ENCODE assay signal across 11 cellular contexts in genomic region chr19:50820549-50821247, GRCh38. TPM values are rescaled to one million over a fixed set of nuclear protein-coding genes. Genes with fewer than 3 reads are reported as not detected.
DNase-seq lines count a peak whose midpoint lies in the region; ATAC-seq and TF ChIP-seq lines count a peak whose summit lies in the region.
"Had no signal": no experiment of that assay in that cellular context is flagged by ENCODE, and none has a peak within 500 bp of the region (broad histone marks: within the 10 kb centered on the region; RNA-seq: fewer than 3 reads in every experiment).

No MANE protein-coding gene starts in this region.

- H3K79me2 ChIP-seq in OCI-LY7 (ENCODE audit: insufficient read depth, low read depth, low read length), result no peaks in the 10 kb centered on the region

- H3K27me3 ChIP-seq in suprapubic skin, result peaks cover 70% of the 10 kb centered on the region

- no peak for TF ChIP-seq POLR2A in suprapubic skin (IDR thresholded peaks at IDR 0.05)

- H3K4me3 ChIP-seq in OCI-LY7 (ENCODE audit: low read depth, low read length, poor library complexity, severe bottlenecking), result no peak overlapping the region
- peak overlapping the region; percentile 26 for H3K4me3 ChIP-seq in suprapubic skin

- H3K36me3 Mint-ChIP-seq in activated T-cell treated with anti-CD3 and anti-CD28 coated beads, Interleukin-2, amount 50 U/mL, for 4 hours (ENCODE audit: insufficient read depth), result no peaks in the 10 kb centered on the region
- H3K36me3 Mint-ChIP-seq in glutamatergic neuron (ENCODE audit: unreplicated experiment), result peaks cover 9% of the 10 kb centered on the region

- no peak overlapping the region for H2AFZ ChIP-seq in OCI-LY7 (ENCODE audit: low read length)

- no peaks in the 10 kb centered on the region for H3K9me3 Mint-ChIP-seq in activated T-cell treated with anti-CD3 and anti-CD28 coated beads, Interleukin-2, amount 50 U/mL, for 4 hours
- peaks cover 9% of the 10 kb centered on the region for H3K9me3 Mint-ChIP-seq in glutamatergic neuron (ENCODE audit: unreplicated experiment)

- intact Hi-C loops in OCI-LY7 (cut with micrococcal nuclease; ENCODE audit: unreplicated experiment), result no loop called here

- POLR2A ChIA-PET in OCI-LY7 (lab: Charles Lee), result no interaction called here

- no peaks in the 10 kb centered on the region for H3K36me3 ChIP-seq in OCI-LY7 (ENCODE audit: insufficient read depth, low read length)
- no peaks in the 10 kb centered on the region for H3K36me3 ChIP-seq in suprapubic skin

- no peak for TF ChIP-seq CTCF in OCI-LY7 (conservative IDR thresholded peaks at IDR 0.05; ENCODE audit: low read length)
- TF ChIP-seq CTCF in glutamatergic neuron (IDR thresholded peaks at IDR 0.05; ENCODE audit: partially characterized antibody, unreplicated experiment), result no peak
- TF ChIP-seq CTCF in suprapubic skin (IDR thresholded peaks at IDR 0.05), result no peak

- TF ChIP-seq EP300 in suprapubic skin (IDR thresholded peaks at IDR 0.05), result no peak

- CTCF ChIA-PET in OCI-LY7 (lab: Charles Lee; ENCODE audit: unreplicated experiment), result interaction anchor here (1.0 kb wide), 1 partner anchor 97 kb away, joined by 3 read pairs; the partner anchor contains the start of gene CLEC11A

- no peaks in the 10 kb centered on the region for H4K20me1 ChIP-seq in OCI-LY7 (ENCODE audit: insufficient read depth, low read length)

- no TSS peak for BruUV-seq in OCI-LY7 (replicated peaks; lab: Mats Ljungman, UMichigan)

- no peak for ATAC-seq in activated T-cell treated with anti-CD3 and anti-CD28 coated beads, Interleukin-2, amount 50 U/mL, for 4 hours
- ATAC-seq in GM19452 (IDR thresholded peaks at IDR 0.05; ENCODE audit: unreplicated experiment), result no peak

- peaks cover 37% of the 10 kb centered on the region for H3K4me1 Mint-ChIP-seq in activated T-cell treated with anti-CD3 and anti-CD28 coated beads, Interleukin-2, amount 50 U/mL, for 4 hours (ENCODE audit: low read depth)
- H3K4me1 Mint-ChIP-seq in glutamatergic neuron (ENCODE audit: low read depth, unreplicated experiment), result peaks cover 9% of the 10 kb centered on the region

- H3K27ac ChIP-seq in OCI-LY7 (ENCODE audit: low read depth, low read length, poor library complexity, severe bottlenecking), result no peak overlapping the region
- peak overlapping the region; percentile 39 for H3K27ac ChIP-seq in suprapubic skin
- H3K27ac ChIP-seq: KMS-11 had no signal

- no peak overlapping the region for H3K27ac Mint-ChIP-seq in glutamatergic neuron (ENCODE audit: unreplicated experiment)

- H3K27me3 Mint-ChIP-seq in activated T-cell treated with anti-CD3 and anti-CD28 coated beads, Interleukin-2, amount 50 U/mL, for 4 hours (ENCODE audit: low read depth), result peaks cover 69% of the 10 kb centered on the region
- H3K27me3 Mint-ChIP-seq in glutamatergic neuron (ENCODE audit: unreplicated experiment), result peaks cover 19% of the 10 kb centered on the region

- no peaks in the 10 kb centered on the region for H3K9me2 ChIP-seq in OCI-LY7 (ENCODE audit: insufficient read depth, low read length)

- peak overlapping the region; percentile 1 for H3K4me3 Mint-ChIP-seq in activated T-cell treated with anti-CD3 and anti-CD28 coated beads, Interleukin-2, amount 50 U/mL, for 4 hours
- peak overlapping the region; percentile 48 for H3K4me3 Mint-ChIP-seq in glutamatergic neuron (ENCODE audit: unreplicated experiment)

- peak overlapping the region; percentile 44 for H3K4me2 ChIP-seq in OCI-LY7 (ENCODE audit: low read length)
- H3K4me2 ChIP-seq: KMS-11 had no signal

- peaks cover 30% of the 10 kb centered on the region for H3K4me1 ChIP-seq in OCI-LY7 (ENCODE audit: insufficient read depth, low read length, poor library complexity, severe bottlenecking)
- peaks cover 44% of the 10 kb centered on the region for H3K4me1 ChIP-seq in suprapubic skin

- no peak for DNase-seq in activated T-cell treated with anti-CD3 and anti-CD28 coated beads, Interleukin-2, amount 50 U/mL, for 4 hours
- DNase-seq in activated T-cell treated with anti-CD3 and anti-CD28 coated beads for 4 hours (no peak), OCI-LY7 (ENCODE audit: low spot score) (peak; percentile 41), glutamatergic neuron (peak; percentile 42), suprapubic skin (ENCODE audit: low spot score in 2 of 2) (no peak), retina (no peak)
- no peak for DNase-seq in activated CD4-positive, CD25-positive, alpha-beta regulatory T cell treated with anti-CD3 and anti-CD28 coated beads, Interleukin-2, amount 50 U/mL, for 72 hours
- DNase-seq: T1000 had no signal

- no peaks in the 10 kb centered on the region for H3K9me3 ChIP-seq in OCI-LY7 (ENCODE audit: low read length)
- H3K9me3 ChIP-seq in suprapubic skin, result no peaks in the 10 kb centered on the region

- WGBS in suprapubic skin, result 4% methylated on average over 21 of the region's 21 CpGs

RNA-seq across cellular contexts. Expression of gene KLK1, which starts 2.9 kb away (rescaled TPM):
- 1 to 10 TPM in 1 of 3 donors, under 1 TPM in 2; 0.58 to 1.1 (median 0.71) TPM for total RNA-seq in activated T-cell treated with anti-CD3 and anti-CD28 coated beads, Interleukin-2, amount 50 U/mL, for 4 hours
- total RNA-seq in OCI-LY7 (2014; rRNA removed; shearing (Covaris generic)), result not detected in 2 replicates
- total RNA-seq in OCI-LY7 (2022), result 3.4 and 5.1 TPM in 2 replicates
- total RNA-seq in glutamatergic neuron (ENCODE audit: unreplicated experiment), result 0.49 TPM
- total RNA-seq in suprapubic skin, result 10 to 100 TPM; 34.3 to 58.3 (median 40.5) TPM
- total RNA-seq: kidney epithelial cell had no signal

RNA-seq across cellular contexts. Expression of gene KLK15, which starts 12.7 kb away (rescaled TPM):
- total RNA-seq in activated T-cell treated with anti-CD3 and anti-CD28 coated beads, Interleukin-2, amount 50 U/mL, for 4 hours, result not detected
- total RNA-seq in OCI-LY7 (2014; rRNA removed; shearing (Covaris generic)), result not detected in 2 replicates
- total RNA-seq in OCI-LY7 (2022), result not detected in 2 replicates
- total RNA-seq in glutamatergic neuron (ENCODE audit: unreplicated experiment), result not detected
- total RNA-seq in suprapubic skin, result not detected
- total RNA-seq: kidney epithelial cell had no signal

RNA-seq across cellular contexts. Expression of gene ACP4, which starts 30.5 kb away (rescaled TPM):
- total RNA-seq in activated T-cell treated with anti-CD3 and anti-CD28 coated beads, Interleukin-2, amount 50 U/mL, for 4 hours, result not detected
- total RNA-seq in OCI-LY7 (2014; rRNA removed; shearing (Covaris generic)), result not detected in 2 replicates
- total RNA-seq in OCI-LY7 (2022), result not detected in 2 replicates
- not detected for total RNA-seq in glutamatergic neuron (ENCODE audit: unreplicated experiment)
- under 1 TPM in 2 of 4 donors, not detected in 2; 0.49 to 0.97 TPM for total RNA-seq in suprapubic skin
- total RNA-seq: kidney epithelial cell had no signal

RNA-seq across cellular contexts. Expression of gene KLK3, which starts 34.0 kb away (rescaled TPM):
- total RNA-seq in activated T-cell treated with anti-CD3 and anti-CD28 coated beads, Interleukin-2, amount 50 U/mL, for 4 hours, result not detected
- not detected in 2 replicates for total RNA-seq in OCI-LY7 (2014; rRNA removed; shearing (Covaris generic))
- total RNA-seq in OCI-LY7 (2022) (not detected in 2 replicates), glutamatergic neuron (ENCODE audit: unreplicated experiment) (not detected), suprapubic skin (1 to 10 TPM in 1 of 4 donors, under 1 TPM in 3; 0.24 to 1.9 (median 0.67) TPM)
- total RNA-seq: kidney epithelial cell had no signal

RNA-seq across cellular contexts. Expression of gene GPR32, which starts 50.4 kb away (rescaled TPM):
- total RNA-seq in activated T-cell treated with anti-CD3 and anti-CD28 coated beads, Interleukin-2, amount 50 U/mL, for 4 hours, result not detected
- not detected in 2 replicates for total RNA-seq in OCI-LY7 (2014; rRNA removed; shearing (Covaris generic))
- total RNA-seq in OCI-LY7 (2022), result not detected in 2 replicates
- total RNA-seq in glutamatergic neuron (ENCODE audit: unreplicated experiment), result not detected
- not detected for total RNA-seq in suprapubic skin
- total RNA-seq: kidney epithelial cell had no signal

Comparison
In these comparisons a context has a peak if more than half of its experiments do, and no peak if none do; other contexts are left out.
1. DNase-seq: peak in OCI-LY7 (single experiment) and glutamatergic neuron (single experiment); none in activated T-cell treated with anti-CD3 and anti-CD28 coated beads, Interleukin-2, amount 50 U/mL, for 4 hours (single experiment), activated T-cell treated with anti-CD3 and anti-CD28 coated beads for 4 hours (single experiment), suprapubic skin (0 of 2), activated CD4-positive, CD25-positive, alpha-beta regulatory T cell treated with anti-CD3 and anti-CD28 coated beads, Interleukin-2, amount 50 U/mL, for 72 hours (single experiment) and retina (single experiment).
2. RNA of gene KLK1, which starts 2.9 kb away (total RNA-seq): 34.3 to 58.3 TPM in suprapubic skin; 3.4 to 5.1 TPM in OCI-LY7, 0.58 to 1.1 TPM in activated T-cell treated with anti-CD3 and anti-CD28 coated beads, Interleukin-2, amount 50 U/mL, for 4 hours and 0.49 TPM in glutamatergic neuron (single experiment); every median in the first group is over 4 times any median in the second.